In the genomic region with DNA sequence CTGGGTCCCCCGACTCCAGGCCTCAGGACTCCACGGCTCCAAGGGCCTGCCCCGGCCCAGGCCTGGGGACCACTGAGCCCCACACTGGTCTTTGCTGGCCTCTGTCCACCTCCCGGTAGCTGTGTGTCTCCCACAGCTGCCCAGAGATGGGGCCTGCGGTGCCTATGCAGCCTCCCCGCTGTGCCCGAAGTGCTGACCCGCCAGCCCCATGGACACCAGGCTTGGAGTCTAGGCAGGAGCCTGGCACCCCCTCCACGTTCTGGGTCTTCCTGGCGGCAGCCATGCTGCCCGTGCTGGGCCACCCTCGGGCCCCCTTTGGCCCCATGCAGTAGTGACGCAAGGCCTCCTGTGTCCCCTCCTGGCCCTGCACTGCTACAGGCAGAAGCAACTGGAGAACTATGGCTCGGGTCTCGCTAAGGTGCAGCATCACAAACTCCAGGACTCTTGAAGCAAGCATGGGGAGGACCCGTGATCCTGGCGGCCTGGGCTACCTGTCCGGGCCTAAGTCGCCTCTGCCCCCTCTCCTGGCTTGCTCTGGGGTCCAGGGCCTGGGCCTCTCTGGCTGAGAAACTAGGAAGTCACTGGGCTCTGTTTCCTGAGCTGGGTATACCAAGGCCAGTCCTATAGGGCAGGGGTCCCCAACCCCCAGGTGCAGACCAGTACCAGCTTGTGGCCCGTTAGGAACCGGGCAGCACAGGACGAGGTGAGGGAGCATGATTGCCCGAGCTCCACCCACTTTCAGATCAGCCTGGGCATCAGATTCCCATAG, we compare ENCODE assay signal across 6 cellular contexts. TPM values are rescaled to one million over a fixed set of nuclear protein-coding genes. Genes with fewer than 3 reads are reported as not detected.
DNase-seq lines count a peak whose midpoint lies in the region; ATAC-seq and TF ChIP-seq lines count a peak whose summit lies in the region.

No MANE protein-coding gene starts in this region.

- TF ChIP-seq EP300 in transverse colon (IDR thresholded peaks at IDR 0.05; ENCODE audit: low read depth): no peak

- H3K36me3 ChIP-seq in transverse colon: peaks cover 0 to 14% (median 6%) of the 10 kb centered on the region in 4 donors

- ATAC-seq in GM21367 (IDR thresholded peaks at IDR 0.05; ENCODE audit: unreplicated experiment) (peak; percentile 2), left cardiac atrium (peak; percentile 13 to 20)

- H3K4me1 ChIP-seq in transverse colon: peaks cover 15 to 33% (median 29%) of the 10 kb centered on the region in 4 donors

- intact Hi-C loops in left cardiac atrium (cut with DNase I) (no loop called here), transverse colon (cut with DNase I; ENCODE audit: low total_unique reads) (no loop called here)

- peak overlapping the region; percentile 68 to 94 (median 78) for H3K4me3 ChIP-seq in transverse colon

- no peaks in the 10 kb centered on the region for H3K27me3 ChIP-seq in transverse colon

- in situ Hi-C loops in transverse colon (cut with MboI; ENCODE audit: low pct_ligation_motif_present in 1 of 4, low pct_unique_long_range_greater_than_20kb in 1 of 4, low sequenced_read_pairs in 3 of 4): no loop called here

- peak overlapping the region; percentile 93 to 98 (median 94) for H3K27ac ChIP-seq in transverse colon

- H3K9me3 ChIP-seq in transverse colon: no peaks in the 10 kb centered on the region

- TF ChIP-seq CTCF in transverse colon (IDR thresholded peaks at IDR 0.05): peak in 1 of 5 experiments; percentile 9

- no peak for TF ChIP-seq POLR2A in transverse colon (IDR thresholded peaks at IDR 0.05)

- 45% methylated on average over 17 of the region's 23 CpGs; no CpG with 5 or more reads in 1 of the 2 donors for WGBS in transverse colon (ENCODE audit: low coverage in 1 of 2), 2 donors

- DNase-seq in RPMI8226 (peak; percentile 11), left cardiac atrium (peak; percentile 27), transverse colon (peak; percentile 21), DMS 273 treated with DMSO at 0.1 percent for 48 hours (lab: John Stamatoyannopoulos, UW) (no peak), NCI-H524 treated with DMSO at 0.1 percent for 48 hours (lab: John Stamatoyannopoulos, UW) (no peak)

RNA-seq across cellular contexts. Expression of gene MYL5, which starts 0.9 kb away (rescaled TPM):
- total RNA-seq in left cardiac atrium (1 to 10 TPM; 5.4 to 5.9 TPM), transverse colon (100 to 1,000 TPM in 1 of 4 donors, 10 to 100 TPM in 3; 20.3 to 199 (median 33.4) TPM)

RNA-seq across cellular contexts. Expression of gene ATP5ME, which starts 1.1 kb away (rescaled TPM):
- total RNA-seq in left cardiac atrium: 100 to 1,000 TPM; 770 to 781 TPM
- 100 to 1,000 TPM in 2 of 4 donors, 10 to 100 TPM in 1, not detected in 1; 52.0 to 152 (median 148) TPM for total RNA-seq in transverse colon

RNA-seq across cellular contexts. Expression of gene SLC49A3, which starts 13.7 kb away (rescaled TPM):
- total RNA-seq in left cardiac atrium (10 to 100 TPM; 14.0 to 17.2 TPM), transverse colon (10 to 100 TPM in 2 of 4 donors, 1 to 10 TPM in 2; 1.2 to 17.6 (median 9.2) TPM)

RNA-seq across cellular contexts. Expression of gene PCGF3, which starts 30.4 kb away (rescaled TPM):
- total RNA-seq in left cardiac atrium: 10 to 100 TPM; 21.4 to 26.6 TPM
- total RNA-seq in transverse colon: 100 to 1,000 TPM in 2 of 4 donors, 10 to 100 TPM in 2; 56.5 to 256 (median 97.2) TPM

RNA-seq across cellular contexts. Expression of gene PDE6B, which starts 49.8 kb away (rescaled TPM):
- total RNA-seq in left cardiac atrium (1 to 10 TPM; 4.7 to 5.2 TPM), transverse colon (1 to 10 TPM in 1 of 4 donors, under 1 TPM in 2, not detected in 1; 0.60 to 2.5 (median 0.95) TPM)

Comparison
In these comparisons a context has a peak if more than half of its experiments do, and no peak if none do; other contexts are left out.
1. DNase-seq: peak in RPMI8226 (single experiment), left cardiac atrium (single experiment) and transverse colon (single experiment); none in DMS 273 treated with DMSO at 0.1 percent for 48 hours (single experiment) and NCI-H524 treated with DMSO at 0.1 percent for 48 hours (single experiment).
2. RNA of gene ATP5ME, which starts 1.1 kb away (total RNA-seq): 770 to 781 TPM in left cardiac atrium; 52.0 to 152 TPM in transverse colon; every median in the first group is over 4 times any median in the second.